In genomic region chr2:27522400-27522945, GRCh38 we compare ENCODE assay signal across 22 cellular contexts. TPM values are rescaled to one million over a fixed set of nuclear protein-coding genes. Genes with fewer than 3 reads are reported as not detected.
DNase-seq lines count a peak whose midpoint lies in the region; ATAC-seq and TF ChIP-seq lines count a peak whose summit lies in the region.
"Had no signal": no experiment of that assay in that cellular context is flagged by ENCODE, and none has a peak within 500 bp of the region (broad histone marks: within the 10 kb centered on the region; RNA-seq: fewer than 3 reads in every experiment).

No MANE protein-coding gene starts in this region.

- TF ChIP-seq EP300 in esophagus muscularis mucosa (IDR thresholded peaks at IDR 0.05) = no peak

- no peak for TF ChIP-seq POLR2A in breast epithelium (IDR thresholded peaks at IDR 0.05)
- no peak for TF ChIP-seq POLR2A in esophagus muscularis mucosa (IDR thresholded peaks at IDR 0.05; ENCODE audit: low read depth)

- POLR2A ChIA-PET in MCF 10A (lab: Yijun Ruan, JAX) = no interaction called here

- no peak for TF ChIP-seq CTCF in MCF 10A (IDR thresholded peaks at IDR 0.05; ENCODE audit: unreplicated experiment)
- TF ChIP-seq CTCF in breast epithelium (IDR thresholded peaks at IDR 0.05) = no peak
- TF ChIP-seq CTCF in epithelial cell of proximal tubule (conservative IDR thresholded peaks at IDR 0.05; ENCODE audit: low read depth, low read length) = peak; percentile 14
- peak; percentile 4 for TF ChIP-seq CTCF in retinal pigment epithelial cell (conservative IDR thresholded peaks at IDR 0.05; ENCODE audit: low read depth, low read length)
- TF ChIP-seq CTCF in esophagus muscularis mucosa (IDR thresholded peaks at IDR 0.05) = no peak

- H3K4me1 Mint-ChIP-seq in MCF 10A (ENCODE audit: insufficient read depth, unreplicated experiment) = peaks cover 4% of the 10 kb centered on the region

- H3K4me1 ChIP-seq in breast epithelium (no peaks in the 10 kb centered on the region), esophagus muscularis mucosa (no peaks in the 10 kb centered on the region)
- H3K4me1 ChIP-seq: Peyer's patch, SJSA1 had no signal

- H3K27me3 ChIP-seq in breast epithelium = no peaks in the 10 kb centered on the region
- peaks cover 0 to 42% (median 0%) of the 10 kb centered on the region in 4 donors for H3K27me3 ChIP-seq in esophagus muscularis mucosa
- H3K27me3 ChIP-seq: Peyer's patch, SJSA1 had no signal

- no peaks in the 10 kb centered on the region for H3K9me3 Mint-ChIP-seq in MCF 10A (ENCODE audit: unreplicated experiment)

- H3K36me3 ChIP-seq in breast epithelium (no peaks in the 10 kb centered on the region), esophagus muscularis mucosa (no peaks in the 10 kb centered on the region)
- H3K36me3 ChIP-seq: Peyer's patch, SJSA1 had no signal

- intact Hi-C loops in MCF 10A (cut with micrococcal nuclease) = no loop called here
- intact Hi-C loops in breast epithelium (cut with DNase I; ENCODE audit: low total_unique reads) = no loop called here
- intact Hi-C loops in esophagus muscularis mucosa (cut with DNase I) = no loop called here

- ATAC-seq in GM18870 (IDR thresholded peaks at IDR 0.05; ENCODE audit: unreplicated experiment) = no peak

- no peak overlapping the region for H3K27ac Mint-ChIP-seq in MCF 10A (ENCODE audit: low read depth, unreplicated experiment)

- no peaks in the 10 kb centered on the region for H3K27me3 Mint-ChIP-seq in MCF 10A (ENCODE audit: insufficient read depth, unreplicated experiment)

- DNase-seq in MCF 10A (ENCODE audit: unreplicated experiment) = peak; percentile 25
- DNase-seq in breast epithelium (ENCODE audit: low spot score in 2 of 2) = no peak
- peak; percentile 7 for DNase-seq in RPMI7951 (ENCODE audit: low read depth)
- DNase-seq in epithelial cell of proximal tubule (ENCODE audit: low read depth) = no peak
- DNase-seq in retinal pigment epithelial cell (ENCODE audit: low read depth) = no peak
- DNase-seq in NCI-H2081 treated with DMSO at 0.1 percent for 48 hours (lab: John Stamatoyannopoulos, UW) = no peak
- DNase-seq in esophagus muscularis mucosa (ENCODE audit: extremely low spot score) = no peak
- DNase-seq: 8988T, AML-193, DMS53, GF-D8, KG1, NCI-H1092 treated with DMSO at 0.1 percent for 48 hours, NCI-H1436 treated with DMSO at 0.1 percent for 48 hours, NCI-H1930, NCI-H2171, NCI-H345, NCI-H524, NCI-H82, Peyer's patch had no signal

- no peak overlapping the region for H3K4me3 ChIP-seq in breast epithelium
- H3K4me3 ChIP-seq in epithelial cell of proximal tubule (ENCODE audit: low read depth, low read length) = no peak overlapping the region
- no peak overlapping the region for H3K4me3 ChIP-seq in retinal pigment epithelial cell (ENCODE audit: low read length)
- H3K4me3 ChIP-seq in esophagus muscularis mucosa = no peak overlapping the region
- H3K4me3 ChIP-seq: Peyer's patch, SJSA1 had no signal

- CTCF ChIA-PET in MCF 10A (lab: Yijun Ruan, JAX) = no interaction called here

- no peak overlapping the region for H3K4me3 Mint-ChIP-seq in MCF 10A (ENCODE audit: unreplicated experiment)

- H3K27ac ChIP-seq in breast epithelium = no peak overlapping the region
- H3K27ac ChIP-seq in esophagus muscularis mucosa (replicated peaks in 1 of 4) = no peak overlapping the region
- H3K27ac ChIP-seq: Peyer's patch, SJSA1 had no signal

- no peaks in the 10 kb centered on the region for H3K36me3 Mint-ChIP-seq in MCF 10A (ENCODE audit: insufficient read depth, unreplicated experiment)

- no peaks in the 10 kb centered on the region for H3K9me3 ChIP-seq in breast epithelium
- no peaks in the 10 kb centered on the region for H3K9me3 ChIP-seq in esophagus muscularis mucosa
- H3K9me3 ChIP-seq: Peyer's patch, SJSA1 had no signal

- WGBS in esophagus muscularis mucosa = 89% methylated on average over 7 of the region's 7 CpGs

- BruUV-seq in MCF 10A (replicated peaks; lab: Mats Ljungman, UMichigan) = no TSS peak

RNA-seq across cellular contexts. Expression of gene GCKR, which starts 25.8 kb away (rescaled TPM):
- total RNA-seq in MCF 10A (2022) (not detected in 2 replicates), breast epithelium (1 to 10 TPM in 2 of 3 donors, not detected in 1; 1.8 to 3.9 TPM), epithelial cell of proximal tubule (0.58 TPM in 1 of 2 replicates, not detected in the other), esophagus muscularis mucosa (under 1 TPM in 1 of 4 donors, not detected in 3; 0.23 TPM)
- not detected in 2 replicates for total RNA-seq in RPMI7951 (2014; rRNA removed; shearing (Covaris generic))
- total RNA-seq: SJSA1 had no signal

RNA-seq across cellular contexts. Expression of gene FNDC4, which starts 27.5 kb away (rescaled TPM):
- 0.79 and 1.1 TPM in 2 replicates for total RNA-seq in MCF 10A (2022)
- total RNA-seq in breast epithelium = 10 to 100 TPM; 12.4 to 57.7 (median 57.3) TPM
- 6.1 and 6.3 TPM in 2 replicates for total RNA-seq in RPMI7951 (2014; rRNA removed; shearing (Covaris generic))
- 7.3 and 26.6 TPM in 2 replicates for total RNA-seq in epithelial cell of proximal tubule
- 10 to 100 TPM in 2 of 4 donors, 1 to 10 TPM in 2; 3.3 to 12.6 (median 9.8) TPM for total RNA-seq in esophagus muscularis mucosa

RNA-seq across cellular contexts. Expression of gene IFT172, which starts 32.9 kb away (rescaled TPM):
- total RNA-seq in MCF 10A (2022) = 20.6 and 22.3 TPM in 2 replicates
- 10 to 100 TPM; 28.2 to 51.5 (median 32.1) TPM for total RNA-seq in breast epithelium
- 16.1 and 20.5 TPM in 2 replicates for total RNA-seq in RPMI7951 (2014; rRNA removed; shearing (Covaris generic))
- 3.7 and 12.1 TPM in 2 replicates for total RNA-seq in epithelial cell of proximal tubule
- total RNA-seq in esophagus muscularis mucosa = 10 to 100 TPM; 12.1 to 29.7 (median 25.0) TPM

Comparison
In these comparisons a context has a peak if more than half of its experiments do, and no peak if none do; other contexts are left out.
1. DNase-seq: peak in MCF 10A (single experiment) and RPMI7951 (single experiment); none in breast epithelium (0 of 2), epithelial cell of proximal tubule (single experiment), retinal pigment epithelial cell (single experiment), NCI-H2081 treated with DMSO at 0.1 percent for 48 hours (single experiment) and esophagus muscularis mucosa (single experiment).
2. CTCF ChIP-seq: peak in epithelial cell of proximal tubule (single experiment) and retinal pigment epithelial cell (single experiment); none in MCF 10A (single experiment), breast epithelium (0 of 3) and esophagus muscularis mucosa (0 of 3).